Comparison of ENCODE assay signal across 19 cellular contexts in genomic region chrX:97847885-97848679, GRCh38.
A peak's percentile ranks its signal among the peaks of the same experiment; 100 is the strongest.
DNase-seq lines count a peak whose midpoint lies in the region; ATAC-seq, FAIRE-seq and TF ChIP-seq lines count a peak whose summit lies in the region.
"Had no signal": no experiment of that assay in that cellular context is flagged by ENCODE, and none has a peak within 500 bp of the region (broad histone marks: within the 10 kb centered on the region; RNA-seq: fewer than 3 reads in every experiment).

No MANE protein-coding gene starts in this region.

- ATAC-seq in sciatic nerve (no peak), HG03521 (IDR thresholded peaks at IDR 0.05; ENCODE audit: unreplicated experiment) (no peak)
- ATAC-seq: GM23338 had no signal

- peaks cover 39% of the 10 kb centered on the region for H3K9me3 ChIP-seq in WERI-Rb-1 (ENCODE audit: severe bottlenecking)

- POLR2A ChIA-PET in GM10248 (lab: Yijun Ruan, JAX): no interaction called here

- intact Hi-C loops in sciatic nerve (cut with DNase I): no loop called here

- no peak overlapping the region for H3K4me3 ChIP-seq in WERI-Rb-1 (ENCODE audit: low read depth, low read length)
- H3K4me3 ChIP-seq: BLaER1 treated with 17β-estradiol and CSF1 and Interleukin-3, amounts not matched to agents 10 nM and 100 nM; GM23338 had no signal

- DNase-seq in GM10248 (ENCODE audit: extremely low spot score) (peak; percentile 1), WERI-Rb-1 (peak; percentile 40), mesenteric fat pad (ENCODE audit: low spot score) (peak; percentile 77), sciatic nerve (ENCODE audit: low spot score) (peak; percentile 42), RCC 7860 (ENCODE audit: low spot score) (no peak)
- DNase-seq: CD8-positive, alpha-beta memory T cell; COR-L47; DMS 273 treated with DMSO at 0.1 percent for 48 hours; DMS53; DND-41; EL; HCEC 1CT; IMR-90 had no signal

- H3K36me3 ChIP-seq in WERI-Rb-1: no peaks in the 10 kb centered on the region
- H3K36me3 ChIP-seq: BLaER1 treated with 17β-estradiol and CSF1 and Interleukin-3, amounts not matched to agents 10 nM and 100 nM had no signal

- no peaks in the 10 kb centered on the region for H3K27me3 ChIP-seq in WERI-Rb-1 (ENCODE audit: insufficient read depth, low read depth, severe bottlenecking)

- no peak for TF ChIP-seq CTCF in GM10248 (IDR thresholded peaks at IDR 0.05; ENCODE audit: control extremely low read depth, extremely low read depth, low read depth, missing control alignments)
- no peak for TF ChIP-seq CTCF in WERI-Rb-1 (IDR thresholded peaks at IDR 0.05; ENCODE audit: low read depth, low read length)

- CTCF ChIA-PET in GM10248 (lab: Yijun Ruan, JAX): no interaction called here

- H3K27ac ChIP-seq in WERI-Rb-1: no peak overlapping the region
- H3K27ac ChIP-seq: BLaER1 treated with 17β-estradiol and CSF1 and Interleukin-3, amounts not matched to agents 10 nM and 100 nM had no signal

- no peak for FAIRE-seq in RCC 7860 (lab: Jason Lieb, UNC)
- FAIRE-seq: GM12891, H54, HTR-8/SVneo had no signal
